In the genomic region with DNA sequence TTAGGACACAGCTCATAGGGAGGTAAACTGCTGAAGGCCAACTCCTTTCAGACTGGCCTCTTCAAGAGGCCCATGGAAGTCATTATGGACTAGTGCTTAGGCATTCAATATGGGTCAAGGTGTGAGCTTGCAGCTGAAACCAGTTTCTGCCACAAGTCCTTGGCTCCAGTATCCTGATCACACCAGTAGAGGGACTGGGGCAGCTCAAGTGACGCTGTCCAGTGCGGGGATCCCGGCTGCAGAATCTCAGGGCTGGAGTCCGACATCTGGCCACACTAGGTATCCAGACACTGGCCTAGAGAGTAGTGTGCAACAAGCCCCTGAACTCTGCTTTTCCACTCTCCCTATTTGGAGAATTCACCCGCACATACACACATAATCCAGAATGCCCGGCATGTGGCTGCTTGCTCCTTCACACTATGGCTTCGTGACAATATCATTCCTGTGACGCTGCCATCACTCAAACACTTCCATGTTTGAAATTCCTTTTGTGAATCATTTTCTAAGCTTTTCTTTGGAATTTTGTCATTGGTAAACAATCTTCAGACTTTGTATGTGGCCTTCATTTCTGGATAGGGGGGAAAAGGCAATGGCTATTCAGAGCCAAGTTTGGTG, we compare ENCODE assay signal across 2 cellular contexts.
TF ChIP-seq lines count a peak whose summit lies in the region.

No MANE protein-coding gene starts in this region.

TF ChIP-seq in A549, 52 proteins besides CTCF, POLR2A, EP300 and RAD21 (continued from another document):
- TF ChIP-seq CHD4 (IDR thresholded peaks at IDR 0.05; ENCODE audit: borderline replicate concordance) = no peak
- TF ChIP-seq JUNB (IDR thresholded peaks at IDR 0.05) = 0 out of 2 replicates have a peak, but pooled peaks have one; percentile 26

TF ChIP-seq in GM23338, 12 proteins besides CTCF, POLR2A, EP300 and RAD21 (continued from another document):
- TF ChIP-seq, protein P1, sequence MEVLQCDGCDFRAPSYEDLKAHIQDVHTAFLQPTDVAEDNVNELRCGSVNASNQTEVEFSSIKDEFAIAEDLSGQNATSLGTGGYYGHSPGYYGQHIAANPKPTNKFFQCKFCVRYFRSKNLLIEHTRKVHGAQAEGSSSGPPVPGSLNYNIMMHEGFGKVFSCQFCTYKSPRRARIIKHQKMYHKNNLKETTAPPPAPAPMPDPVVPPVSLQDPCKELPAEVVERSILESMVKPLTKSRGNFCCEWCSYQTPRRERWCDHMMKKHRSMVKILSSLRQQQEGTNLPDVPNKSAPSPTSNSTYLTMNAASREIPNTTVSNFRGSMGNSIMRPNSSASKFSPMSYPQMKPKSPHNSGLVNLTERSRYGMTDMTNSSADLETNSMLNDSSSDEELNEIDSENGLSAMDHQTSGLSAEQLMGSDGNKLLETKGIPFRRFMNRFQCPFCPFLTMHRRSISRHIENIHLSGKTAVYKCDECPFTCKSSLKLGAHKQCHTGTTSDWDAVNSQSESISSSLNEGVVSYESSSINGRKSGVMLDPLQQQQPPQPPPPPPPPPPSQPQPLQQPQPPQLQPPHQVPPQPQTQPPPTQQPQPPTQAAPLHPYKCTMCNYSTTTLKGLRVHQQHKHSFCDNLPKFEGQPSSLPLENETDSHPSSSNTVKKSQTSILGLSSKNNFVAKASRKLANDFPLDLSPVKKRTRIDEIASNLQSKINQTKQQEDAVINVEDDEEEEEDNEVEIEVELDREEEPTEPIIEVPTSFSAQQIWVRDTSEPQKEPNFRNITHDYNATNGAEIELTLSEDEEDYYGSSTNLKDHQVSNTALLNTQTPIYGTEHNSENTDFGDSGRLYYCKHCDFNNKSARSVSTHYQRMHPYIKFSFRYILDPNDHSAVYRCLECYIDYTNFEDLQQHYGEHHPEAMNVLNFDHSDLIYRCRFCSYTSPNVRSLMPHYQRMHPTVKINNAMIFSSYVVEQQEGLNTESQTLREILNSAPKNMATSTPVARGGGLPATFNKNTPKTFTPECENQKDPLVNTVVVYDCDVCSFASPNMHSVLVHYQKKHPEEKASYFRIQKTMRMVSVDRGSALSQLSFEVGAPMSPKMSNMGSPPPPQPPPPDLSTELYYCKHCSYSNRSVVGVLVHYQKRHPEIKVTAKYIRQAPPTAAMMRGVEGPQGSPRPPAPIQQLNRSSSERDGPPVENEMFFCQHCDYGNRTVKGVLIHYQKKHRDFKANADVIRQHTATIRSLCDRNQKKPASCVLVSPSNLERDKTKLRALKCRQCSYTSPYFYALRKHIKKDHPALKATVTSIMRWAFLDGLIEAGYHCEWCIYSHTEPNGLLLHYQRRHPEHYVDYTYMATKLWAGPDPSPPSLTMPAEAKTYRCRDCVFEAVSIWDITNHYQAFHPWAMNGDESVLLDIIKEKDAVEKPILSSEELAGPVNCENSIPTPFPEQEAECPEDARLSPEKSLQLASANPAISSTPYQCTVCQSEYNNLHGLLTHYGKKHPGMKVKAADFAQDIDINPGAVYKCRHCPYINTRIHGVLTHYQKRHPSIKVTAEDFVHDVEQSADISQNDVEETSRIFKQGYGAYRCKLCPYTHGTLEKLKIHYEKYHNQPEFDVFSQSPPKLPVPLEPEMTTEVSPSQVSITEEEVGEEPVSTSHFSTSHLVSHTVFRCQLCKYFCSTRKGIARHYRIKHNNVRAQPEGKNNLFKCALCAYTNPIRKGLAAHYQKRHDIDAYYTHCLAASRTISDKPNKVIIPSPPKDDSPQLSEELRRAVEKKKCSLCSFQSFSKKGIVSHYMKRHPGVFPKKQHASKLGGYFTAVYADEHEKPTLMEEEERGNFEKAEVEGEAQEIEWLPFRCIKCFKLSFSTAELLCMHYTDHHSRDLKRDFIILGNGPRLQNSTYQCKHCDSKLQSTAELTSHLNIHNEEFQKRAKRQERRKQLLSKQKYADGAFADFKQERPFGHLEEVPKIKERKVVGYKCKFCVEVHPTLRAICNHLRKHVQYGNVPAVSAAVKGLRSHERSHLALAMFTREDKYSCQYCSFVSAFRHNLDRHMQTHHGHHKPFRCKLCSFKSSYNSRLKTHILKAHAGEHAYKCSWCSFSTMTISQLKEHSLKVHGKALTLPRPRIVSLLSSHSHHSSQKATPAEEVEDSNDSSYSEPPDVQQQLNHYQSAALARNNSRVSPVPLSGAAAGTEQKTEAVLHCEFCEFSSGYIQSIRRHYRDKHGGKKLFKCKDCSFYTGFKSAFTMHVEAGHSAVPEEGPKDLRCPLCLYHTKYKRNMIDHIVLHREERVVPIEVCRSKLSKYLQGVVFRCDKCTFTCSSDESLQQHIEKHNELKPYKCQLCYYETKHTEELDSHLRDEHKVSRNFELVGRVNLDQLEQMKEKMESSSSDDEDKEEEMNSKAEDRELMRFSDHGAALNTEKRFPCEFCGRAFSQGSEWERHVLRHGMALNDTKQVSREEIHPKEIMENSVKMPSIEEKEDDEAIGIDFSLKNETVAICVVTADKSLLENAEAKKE (CRISPR knock-in tag; IDR thresholded peaks at IDR 0.05) = no peak
- TF ChIP-seq CREB1 (CRISPR knock-in tag; IDR thresholded peaks at IDR 0.05; ENCODE audit: low read depth) = no peak
- TF ChIP-seq, protein P2, sequence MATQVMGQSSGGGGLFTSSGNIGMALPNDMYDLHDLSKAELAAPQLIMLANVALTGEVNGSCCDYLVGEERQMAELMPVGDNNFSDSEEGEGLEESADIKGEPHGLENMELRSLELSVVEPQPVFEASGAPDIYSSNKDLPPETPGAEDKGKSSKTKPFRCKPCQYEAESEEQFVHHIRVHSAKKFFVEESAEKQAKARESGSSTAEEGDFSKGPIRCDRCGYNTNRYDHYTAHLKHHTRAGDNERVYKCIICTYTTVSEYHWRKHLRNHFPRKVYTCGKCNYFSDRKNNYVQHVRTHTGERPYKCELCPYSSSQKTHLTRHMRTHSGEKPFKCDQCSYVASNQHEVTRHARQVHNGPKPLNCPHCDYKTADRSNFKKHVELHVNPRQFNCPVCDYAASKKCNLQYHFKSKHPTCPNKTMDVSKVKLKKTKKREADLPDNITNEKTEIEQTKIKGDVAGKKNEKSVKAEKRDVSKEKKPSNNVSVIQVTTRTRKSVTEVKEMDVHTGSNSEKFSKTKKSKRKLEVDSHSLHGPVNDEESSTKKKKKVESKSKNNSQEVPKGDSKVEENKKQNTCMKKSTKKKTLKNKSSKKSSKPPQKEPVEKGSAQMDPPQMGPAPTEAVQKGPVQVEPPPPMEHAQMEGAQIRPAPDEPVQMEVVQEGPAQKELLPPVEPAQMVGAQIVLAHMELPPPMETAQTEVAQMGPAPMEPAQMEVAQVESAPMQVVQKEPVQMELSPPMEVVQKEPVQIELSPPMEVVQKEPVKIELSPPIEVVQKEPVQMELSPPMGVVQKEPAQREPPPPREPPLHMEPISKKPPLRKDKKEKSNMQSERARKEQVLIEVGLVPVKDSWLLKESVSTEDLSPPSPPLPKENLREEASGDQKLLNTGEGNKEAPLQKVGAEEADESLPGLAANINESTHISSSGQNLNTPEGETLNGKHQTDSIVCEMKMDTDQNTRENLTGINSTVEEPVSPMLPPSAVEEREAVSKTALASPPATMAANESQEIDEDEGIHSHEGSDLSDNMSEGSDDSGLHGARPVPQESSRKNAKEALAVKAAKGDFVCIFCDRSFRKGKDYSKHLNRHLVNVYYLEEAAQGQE (IDR thresholded peaks at IDR 0.05; ENCODE audit: unreplicated experiment) = no peak
- TF ChIP-seq ZNF331 (CRISPR knock-in tag; IDR thresholded peaks at IDR 0.05; ENCODE audit: low read depth) = no peak
- TF ChIP-seq NANOG (IDR thresholded peaks at IDR 0.05; ENCODE audit: borderline replicate concordance) = no peak
- TF ChIP-seq STAT1 (IDR thresholded peaks at IDR 0.05; ENCODE audit: unreplicated experiment) = no peak
- TF ChIP-seq EZH2phosphoT487 (IDR thresholded peaks at IDR 0.05; ENCODE audit: unreplicated experiment) = no peak
- no peak for TF ChIP-seq POLR2AphosphoS5 (IDR thresholded peaks at IDR 0.05; ENCODE audit: low read depth)
- TF ChIP-seq EZH2 (IDR thresholded peaks at IDR 0.05; ENCODE audit: low read depth, unreplicated experiment) = no peak
TF ChIP-seq in GM23338: peak in this region for 0.
